Comparison of ENCODE assay signal across 20 cellular contexts in genomic region chr9:2290382-2290781, GRCh38.
A peak's percentile ranks its signal among the peaks of the same experiment; 100 is the strongest.
DNase-seq lines count a peak whose midpoint lies in the region; ATAC-seq and TF ChIP-seq lines count a peak whose summit lies in the region.
"Had no signal": no experiment of that assay in that cellular context is flagged by ENCODE, and none has a peak within 500 bp of the region (broad histone marks: within the 10 kb centered on the region; RNA-seq: fewer than 3 reads in every experiment).

No MANE protein-coding gene starts in this region.

- DNase-seq in NCI-H748 (lab: John Stamatoyannopoulos, UW; ENCODE audit: unreplicated experiment) (peak; percentile 35), NCI-H748 treated with DMSO at 0.1 percent for 48 hours (lab: John Stamatoyannopoulos, UW) (no peak), NCI-H146 (lab: John Stamatoyannopoulos, UW) (peak; percentile 58), WTC11 (ENCODE audit: low spot score) (no peak), NK-92 (lab: John Stamatoyannopoulos, UW; ENCODE audit: unreplicated experiment) (no peak), SK-N-SH (no peak)
- DNase-seq: AML-193; CD4-positive, alpha-beta T cell; EL; NCI-H1105; NCI-H187 treated with DMSO at 0.1 percent for 48 hours; NCI-H226; PC-3; T-cell; T1000 had no signal

- ATAC-seq in WTC11 (peak; percentile 36), GM18519 (IDR thresholded peaks at IDR 0.05; ENCODE audit: low FRiP score, unreplicated experiment) (no peak)
- ATAC-seq: HCT116, K562, PC-3, T-cell had no signal

- no peaks in the 10 kb centered on the region for H4K20me1 ChIP-seq in neural cell (ENCODE audit: insufficient read depth)
- no peaks in the 10 kb centered on the region for H4K20me1 ChIP-seq in SK-N-SH (ENCODE audit: insufficient read depth)

- H3K9me3 ChIP-seq in neural cell (ENCODE audit: low read length) (no peaks in the 10 kb centered on the region), SK-N-SH (no peaks in the 10 kb centered on the region)

- H3K9me3 Mint-ChIP-seq in WTC11: peaks cover 8% of the 10 kb centered on the region
- H3K9me3 Mint-ChIP-seq: CD4-positive, alpha-beta T cell; T-cell had no signal

- H3K4me1 Mint-ChIP-seq in WTC11: peaks cover 59% of the 10 kb centered on the region
- H3K4me1 Mint-ChIP-seq: T-cell had no signal

- H3K36me3 ChIP-seq in neural cell (ENCODE audit: insufficient read depth, low read length) (no peaks in the 10 kb centered on the region), SK-N-SH (replicated peaks in 1 of 2; ENCODE audit: control insufficient read depth in 1 of 2, insufficient read depth in 2 of 2, low read length in 1 of 2) (no peaks in the 10 kb centered on the region)

- TF ChIP-seq EP300 in neural cell (conservative IDR thresholded peaks at IDR 0.05; ENCODE audit: poor library complexity, severe bottlenecking) (no peak), SK-N-SH (IDR thresholded peaks at IDR 0.05; ENCODE audit: borderline replicate concordance in 1 of 2, low read depth in 1 of 2, low read length in 1 of 2) (no peak)

- H3K4me2 ChIP-seq in neural cell (ENCODE audit: low read length): no peak overlapping the region
- no peak overlapping the region for H3K4me2 ChIP-seq in SK-N-SH

- CTCF ChIA-PET in WTC11 (lab: Charles Lee): no interaction called here
- CTCF ChIA-PET in SK-N-SH (lab: Yijun Ruan, JAX): interaction anchor here (1.1 kb wide), 2 partner anchors 9 to 22 kb away, joined by 3 read pairs; no protein-coding TSS in a partner anchor

- H3K27ac Mint-ChIP-seq in WTC11: no peak overlapping the region
- H3K27ac Mint-ChIP-seq: CD4-positive, alpha-beta T cell; T-cell had no signal

- no peak overlapping the region for H3K4me3 ChIP-seq in neural cell (ENCODE audit: low read length)
- no peak overlapping the region for H3K4me3 ChIP-seq in SK-N-SH (ENCODE audit: low read depth in 2 of 2, low read length in 1 of 2)
- H3K4me3 ChIP-seq: K562 had no signal

- no peak overlapping the region for H3K9ac ChIP-seq in neural cell (ENCODE audit: low read length)
- H3K9ac ChIP-seq in SK-N-SH: no peak overlapping the region

- peaks cover 0 to 4% of the 10 kb centered on the region in 2 experiments; a peak in 1 of 4 replicates for H3K4me1 ChIP-seq in SK-N-SH (ENCODE audit: control insufficient read depth in 1 of 2, insufficient read depth in 2 of 2, low read depth in 1 of 2, low read length in 1 of 2)

- no peak overlapping the region for H2AFZ ChIP-seq in neural cell (ENCODE audit: low read depth, low read length)
- H2AFZ ChIP-seq in SK-N-SH (ENCODE audit: low read depth): no peak overlapping the region

- TF ChIP-seq CTCF in WTC11 (IDR thresholded peaks at IDR 0.05) (no peak), neural cell (IDR thresholded peaks at IDR 0.05; ENCODE audit: poor library complexity, severe bottlenecking) (no peak), SK-N-SH (IDR thresholded peaks at IDR 0.05) (no peak)

- peaks cover 22% of the 10 kb centered on the region for H3K27me3 Mint-ChIP-seq in WTC11 (ENCODE audit: low read depth)

- H3K27ac ChIP-seq in neural cell (ENCODE audit: low read length): no peak overlapping the region
- H3K27ac ChIP-seq in SK-N-SH (ENCODE audit: low read depth in 2 of 2, low read length in 1 of 2): no peak overlapping the region
- H3K27ac ChIP-seq: HL-60 had no signal

- H3K79me2 ChIP-seq in neural cell (replicated peaks; ENCODE audit: insufficient read depth, low read length): no peaks in the 10 kb centered on the region
- H3K79me2 ChIP-seq in SK-N-SH (ENCODE audit: insufficient read depth): no peaks in the 10 kb centered on the region

- POLR2A ChIA-PET in WTC11 (lab: Charles Lee) (no interaction called here), SK-N-SH (lab: Yijun Ruan, JAX) (no interaction called here)

- H3K9me2 ChIP-seq in neural cell (ENCODE audit: insufficient read depth, low read length): no peaks in the 10 kb centered on the region
- H3K9me2 ChIP-seq in SK-N-SH: no peaks in the 10 kb centered on the region

- no peaks in the 10 kb centered on the region for H3K27me3 ChIP-seq in neural cell (ENCODE audit: insufficient read depth, low read depth, low read length)
- no peaks in the 10 kb centered on the region for H3K27me3 ChIP-seq in SK-N-SH (ENCODE audit: insufficient read depth)

- no peaks in the 10 kb centered on the region for H3F3A ChIP-seq in neural cell (ENCODE audit: insufficient read depth, low read length, poor library complexity, severe bottlenecking)
- no peaks in the 10 kb centered on the region for H3F3A ChIP-seq in SK-N-SH (replicated peaks; ENCODE audit: insufficient read depth)

- WGBS in SK-N-SH (ENCODE audit: low lambda C conversion rate): 30% methylated on average over 1 of the region's 1 CpG

- peaks cover 45% of the 10 kb centered on the region for H3K36me3 Mint-ChIP-seq in WTC11
- H3K36me3 Mint-ChIP-seq: T-cell had no signal

- no peak overlapping the region for H3K4me3 Mint-ChIP-seq in WTC11
- H3K4me3 Mint-ChIP-seq: CD4-positive, alpha-beta T cell; T-cell had no signal

- TF ChIP-seq RAD21 in neural cell (conservative IDR thresholded peaks at IDR 0.05) (no peak), SK-N-SH (IDR thresholded peaks at IDR 0.05; ENCODE audit: low read length) (no peak)

TF ChIP-seq in WTC11, 78 proteins besides CTCF, POLR2A, EP300 and RAD21:
- TF ChIP-seq PRRX2 (CRISPR knock-in tag; IDR thresholded peaks at IDR 0.05): no peak

TF ChIP-seq in neural cell, 6 proteins besides CTCF, POLR2A, EP300 and RAD21:
- no peak for TF ChIP-seq MXI1 (conservative IDR thresholded peaks at IDR 0.05; ENCODE audit: poor library complexity, severe bottlenecking)
- peak; percentile 38 for TF ChIP-seq POLR2AphosphoS5 (IDR thresholded peaks at IDR 0.05)

TF ChIP-seq in SK-N-SH, 30 proteins besides CTCF, POLR2A, EP300 and RAD21:
- no peak for TF ChIP-seq TAF1 (IDR thresholded peaks at IDR 0.05; ENCODE audit: borderline replicate concordance, low read depth, low read length)
- no peak for TF ChIP-seq PBX3 (IDR thresholded peaks at IDR 0.05)
- TF ChIP-seq, protein P1, sequence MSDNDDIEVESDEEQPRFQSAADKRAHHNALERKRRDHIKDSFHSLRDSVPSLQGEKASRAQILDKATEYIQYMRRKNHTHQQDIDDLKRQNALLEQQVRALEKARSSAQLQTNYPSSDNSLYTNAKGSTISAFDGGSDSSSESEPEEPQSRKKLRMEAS (IDR thresholded peaks at IDR 0.05; ENCODE audit: low read depth): no peak
- no peak for TF ChIP-seq TCF12 (IDR thresholded peaks at IDR 0.05)
- TF ChIP-seq SMC3 (IDR thresholded peaks at IDR 0.05; ENCODE audit: low read depth, low read length): no peak
- no peak for TF ChIP-seq MXI1 (IDR thresholded peaks at IDR 0.05; ENCODE audit: low read depth, low read length)
- TF ChIP-seq RCOR1 (IDR thresholded peaks at IDR 0.05; ENCODE audit: low read length): no peak
- no peak for TF ChIP-seq NFIC (IDR thresholded peaks at IDR 0.05; ENCODE audit: borderline replicate concordance)
- TF ChIP-seq, protein P2, sequence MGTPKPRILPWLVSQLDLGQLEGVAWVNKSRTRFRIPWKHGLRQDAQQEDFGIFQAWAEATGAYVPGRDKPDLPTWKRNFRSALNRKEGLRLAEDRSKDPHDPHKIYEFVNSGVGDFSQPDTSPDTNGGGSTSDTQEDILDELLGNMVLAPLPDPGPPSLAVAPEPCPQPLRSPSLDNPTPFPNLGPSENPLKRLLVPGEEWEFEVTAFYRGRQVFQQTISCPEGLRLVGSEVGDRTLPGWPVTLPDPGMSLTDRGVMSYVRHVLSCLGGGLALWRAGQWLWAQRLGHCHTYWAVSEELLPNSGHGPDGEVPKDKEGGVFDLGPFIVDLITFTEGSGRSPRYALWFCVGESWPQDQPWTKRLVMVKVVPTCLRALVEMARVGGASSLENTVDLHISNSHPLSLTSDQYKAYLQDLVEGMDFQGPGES (IDR thresholded peaks at IDR 0.05; ENCODE audit: low read depth, low read length): no peak
- TF ChIP-seq NRF1 (IDR thresholded peaks at IDR 0.05; ENCODE audit: low read depth, low read length): no peak
- TF ChIP-seq USF2 (IDR thresholded peaks at IDR 0.05; ENCODE audit: borderline replicate concordance, low read depth, low read length): no peak
- TF ChIP-seq POLR2AphosphoS5 (IDR thresholded peaks at IDR 0.05; ENCODE audit: low read depth, low read length): no peak

Comparison
In these comparisons a context has a peak if more than half of its experiments do, and no peak if none do; other contexts are left out.
1. DNase-seq: peak in NCI-H748 (single experiment) and NCI-H146 (single experiment); none in NCI-H748 treated with DMSO at 0.1 percent for 48 hours (single experiment), WTC11 (single experiment), NK-92 (single experiment) and SK-N-SH (single experiment).